13 cellular contexts compared by ENCODE assay signal in genomic region chr17:32588982-32589381, GRCh38.
DNase-seq lines count a peak whose midpoint lies in the region; ATAC-seq, FAIRE-seq and TF ChIP-seq lines count a peak whose summit lies in the region.
"Had no signal": no experiment of that assay in that cellular context is flagged by ENCODE, and none has a peak within 500 bp of the region (broad histone marks: within the 10 kb centered on the region; RNA-seq: fewer than 3 reads in every experiment).

No MANE protein-coding gene starts in this region.

- DNase-seq in DMS 273 (lab: John Stamatoyannopoulos, UW; ENCODE audit: unreplicated experiment) (peak; percentile 47), DMS 273 treated with DMSO at 0.1 percent for 48 hours (lab: John Stamatoyannopoulos, UW) (no peak), H7 (peak; percentile 67), SK-MEL-5 (ENCODE audit: low read depth, low spot score) (peak; percentile 20), HepG2 (ENCODE audit: low spot score) (peak; percentile 11), CD14-positive monocyte (ENCODE audit: low spot score) (no peak), kidney glomerular epithelial cell (lab: John Stamatoyannopoulos, UW) (no peak), SKM-1 treated with dmso at 0.1 percent for 144 hours (lab: John Stamatoyannopoulos, UW; ENCODE audit: unreplicated experiment) (no peak)
- DNase-seq: activated T-cell treated with anti-CD3 and anti-CD28 coated beads, Interleukin-2, amount 50 U/mL, for 72 hours; body of pancreas; naive thymus-derived CD8-positive, alpha-beta T cell had no signal

- no peak overlapping the region for H3K4me2 ChIP-seq in HepG2 (ENCODE audit: low read depth, low read length)

- H3K27ac Mint-ChIP-seq in CD14-positive monocyte = no peak overlapping the region
- H3K27ac Mint-ChIP-seq: activated T-cell treated with anti-CD3 and anti-CD28 coated beads, Interleukin-2, amount 50 U/mL, for 72 hours; naive thymus-derived CD8-positive, alpha-beta T cell had no signal

- H3K36me3 ChIP-seq in H7 (replicated peaks; ENCODE audit: control insufficient read depth, insufficient read depth, low read length) (no peaks in the 10 kb centered on the region), HepG2 (replicated peaks in 1 of 2; ENCODE audit: control insufficient read depth in 1 of 2, insufficient read depth in 2 of 2, low read length in 2 of 2) (no peaks in the 10 kb centered on the region)

- ATAC-seq in HepG2 = peak; percentile 80
- ATAC-seq: activated T-cell treated with anti-CD3 and anti-CD28 coated beads, Interleukin-2, amount 50 U/mL, for 72 hours; body of pancreas; naive thymus-derived CD8-positive, alpha-beta T cell had no signal

- no peak for TF ChIP-seq EP300 in HepG2 (IDR thresholded peaks at IDR 0.05; ENCODE audit: low read depth in 2 of 2, low read length in 2 of 2)
- no peak for TF ChIP-seq EP300 in HepG2 (CRISPR knock-in tag; IDR thresholded peaks at IDR 0.05; ENCODE audit: borderline replicate concordance)

- no peaks in the 10 kb centered on the region for H3K36me3 Mint-ChIP-seq in CD14-positive monocyte
- H3K36me3 Mint-ChIP-seq: naive thymus-derived CD8-positive, alpha-beta T cell had no signal

- H3K9ac ChIP-seq in HepG2 (ENCODE audit: insufficient read depth, low read depth, low read length) = no peak overlapping the region

- no peak overlapping the region for H2AFZ ChIP-seq in HepG2 (ENCODE audit: low read length)

- CTCF ChIA-PET in HepG2 (lab: Yijun Ruan, JAX; ENCODE audit: low intra/inter-chr PET ratio, low total read pairs) = no interaction called here

- peak; percentile 54 for FAIRE-seq in HepG2 (lab: Jason Lieb, UNC)
- FAIRE-seq: A204.1, G401.6 had no signal

- H3K4me1 Mint-ChIP-seq in CD14-positive monocyte = no peaks in the 10 kb centered on the region
- H3K4me1 Mint-ChIP-seq: naive thymus-derived CD8-positive, alpha-beta T cell had no signal

- no peaks in the 10 kb centered on the region for H4K20me1 ChIP-seq in HepG2 (ENCODE audit: insufficient read depth, low read length)

- TF ChIP-seq CTCF in HepG2 (CRISPR knock-in tag; IDR thresholded peaks at IDR 0.05) = peak; percentile 39
- TF ChIP-seq CTCF in CD14-positive monocyte (IDR thresholded peaks at IDR 0.05) = no peak

- H3K9me3 ChIP-seq in HepG2 (ENCODE audit: low read length) = no peaks in the 10 kb centered on the region

- TF ChIP-seq RAD21 in HepG2 (CRISPR knock-in tag; IDR thresholded peaks at IDR 0.05) = no peak

- no peak overlapping the region for H3K4me3 Mint-ChIP-seq in CD14-positive monocyte
- H3K4me3 Mint-ChIP-seq: activated T-cell treated with anti-CD3 and anti-CD28 coated beads, Interleukin-2, amount 50 U/mL, for 72 hours; naive thymus-derived CD8-positive, alpha-beta T cell had no signal

- intact Hi-C loops in HepG2 (cut with micrococcal nuclease; ENCODE audit: unreplicated experiment) = no loop called here
- intact Hi-C loops in CD14-positive monocyte (cut with micrococcal nuclease) = no loop called here

- H3K4me3 ChIP-seq in H7 (ENCODE audit: insufficient read depth, low read depth, low read length) = no peak overlapping the region
- no peak overlapping the region for H3K4me3 ChIP-seq in HepG2 (replicated peaks in 1 of 3; ENCODE audit: insufficient read depth in 1 of 3, low read depth in 2 of 3, low read length in 3 of 3)
- H3K4me3 ChIP-seq: body of pancreas had no signal

- WGBS in HepG2 (ENCODE audit: low lambda C conversion rate) = 50% methylated on average over 6 of the region's 6 CpGs

- H3K79me2 ChIP-seq in HepG2 (ENCODE audit: insufficient read depth, low read length) = no peaks in the 10 kb centered on the region

- no peak for TF ChIP-seq POLR2A in HepG2 (IDR thresholded peaks at IDR 0.05; ENCODE audit: insufficient read depth in 1 of 2, low read depth in 2 of 2, low read length in 2 of 2)

- H3K4me1 ChIP-seq in HepG2 (ENCODE audit: insufficient read depth, low read length) = no peaks in the 10 kb centered on the region
- H3K4me1 ChIP-seq: body of pancreas had no signal

- H3K27ac ChIP-seq in HepG2 (ENCODE audit: extremely low read length, insufficient read depth, low read length) = no peak overlapping the region
- H3K27ac ChIP-seq: body of pancreas had no signal

- BruUV-seq in HepG2 (replicated peaks; lab: Mats Ljungman, UMichigan) = no TSS peak

- POLR2A ChIA-PET in HepG2 (lab: Yijun Ruan, JAX) = no interaction called here

- H3K27me3 ChIP-seq in H7 (ENCODE audit: control insufficient read depth, insufficient read depth, low read length) (no peaks in the 10 kb centered on the region), HepG2 (ENCODE audit: control insufficient read depth in 1 of 2, insufficient read depth in 2 of 2, low read length in 2 of 2) (no peaks in the 10 kb centered on the region)
- H3K27me3 ChIP-seq: body of pancreas had no signal

- peaks cover 2 to 5% (median 2%) of the 10 kb centered on the region in 3 donors for H3K27me3 Mint-ChIP-seq in CD14-positive monocyte (ENCODE audit: low read depth in 3 of 3)
- H3K27me3 Mint-ChIP-seq: naive thymus-derived CD8-positive, alpha-beta T cell had no signal

- in situ Hi-C loops in SK-MEL-5 (cut with HindIII; ENCODE audit: low pct_unique_long_range_greater_than_20kb, low sequenced_read_pairs) (no loop called here), HepG2 (cut with HindIII; ENCODE audit: extremely low pct_ligation_motif_present, low pct_unique_long_range_greater_than_20kb) (no loop called here)

- H3K9me3 Mint-ChIP-seq in CD14-positive monocyte = peaks cover 0 to 2% (median 0%) of the 10 kb centered on the region in 7 donors
- H3K9me3 Mint-ChIP-seq: activated T-cell treated with anti-CD3 and anti-CD28 coated beads, Interleukin-2, amount 50 U/mL, for 72 hours had no signal

TF ChIP-seq in HepG2, 621 proteins besides CTCF, POLR2A, EP300 and RAD21:
- TF ChIP-seq STAG1 (CRISPR knock-in tag; IDR thresholded peaks at IDR 0.05) = peak; percentile 23
- TF ChIP-seq FOXA1 (IDR thresholded peaks at IDR 0.05) = no peak
- peak; percentile 26; the same call in 1 of the 2 replicates for TF ChIP-seq FOXA1 (CRISPR knock-in tag; IDR thresholded peaks at IDR 0.05)
- TF ChIP-seq SMYD3 (CRISPR knock-in tag; IDR thresholded peaks at IDR 0.05) = no peak
- no peak for TF ChIP-seq IRX3 (CRISPR knock-in tag; IDR thresholded peaks at IDR 0.05; ENCODE audit: borderline replicate concordance, low read depth)
- no peak for TF ChIP-seq ARNT (IDR thresholded peaks at IDR 0.05)
- no peak for TF ChIP-seq ZNF556 (CRISPR knock-in tag; IDR thresholded peaks at IDR 0.05; ENCODE audit: borderline replicate concordance)
TF ChIP-seq in HepG2: peak in this region for 2.

Comparison
In these comparisons a context has a peak if more than half of its experiments do, and no peak if none do; other contexts are left out.
1. DNase-seq: peak in DMS 273 (single experiment), H7 (single experiment), SK-MEL-5 (single experiment) and HepG2 (single experiment); none in DMS 273 treated with DMSO at 0.1 percent for 48 hours (single experiment), CD14-positive monocyte (single experiment), kidney glomerular epithelial cell (single experiment) and SKM-1 treated with dmso at 0.1 percent for 144 hours (single experiment).